24 cellular contexts compared by ENCODE assay signal in genomic region chr2:33241072-33241471, GRCh38.
"Had no signal": no experiment of that assay in that cellular context is flagged by ENCODE, and none has a peak within 500 bp of the region (broad histone marks: within the 10 kb centered on the region; RNA-seq: fewer than 3 reads in every experiment).

No MANE protein-coding gene starts in this region.

- ATAC-seq: mucosa of descending colon; natural killer cell treated with Interleukin-12 subunit alpha and Interleukin-12 subunit beta and Interleukin-15 and Interleukin-18, amount 100 ng/mL, for 72 hours; right lobe of liver; stimulated activated effector memory CD8-positive, alpha-beta T cell treated with anti-CD3 and anti-CD28 coated beads, Interleukin-12 subunit alpha, Interleukin-12 subunit beta, amount 100 ng/mL, for 72 hours; stimulated activated naive CD8-positive, alpha-beta T cell treated with anti-CD3 and anti-CD28 coated beads, Interleukin-15, amount 100 ng/mL, for 72 hours; T-cell had no signal

- H3K27ac ChIP-seq: adrenal gland, breast epithelium, left ventricle myocardium inferior, right lobe of liver, upper lobe of left lung had no signal

- H3K4me1 ChIP-seq: adrenal gland, breast epithelium, upper lobe of left lung had no signal

- H3K36me3 ChIP-seq: adrenal gland, breast epithelium, left ventricle myocardium inferior, right lobe of liver, upper lobe of left lung had no signal

- H3K9me3 ChIP-seq: adrenal gland, breast epithelium, left ventricle myocardium inferior, mucosa of descending colon, right lobe of liver, upper lobe of left lung had no signal

- DNase-seq: activated CD4-positive, alpha-beta T cell treated with anti-CD3 and anti-CD28 coated beads for 4 hours; activated CD4-positive, alpha-beta T cell treated with anti-CD3 and anti-CD28 coated beads, Interleukin-2, amount 50 U/mL, for 4 hours; activated CD4-positive, CD25-positive, alpha-beta regulatory T cell; activated CD8-positive, alpha-beta memory T cell treated with anti-CD3 and anti-CD28 coated beads, Interleukin-2, amount 50 U/mL, for 4 hours; activated effector memory CD4-positive, alpha-beta T cell treated with anti-CD3 and anti-CD28 coated beads, Interleukin-2, amount 50 U/mL, for 16 hours; activated naive CD4-positive, alpha-beta T cell treated with anti-CD3 and anti-CD28 coated beads for 36 hours; activated naive CD8-positive, alpha-beta T cell treated with anti-CD3 and anti-CD28 coated beads for 36 hours; activated T-cell treated with anti-CD3 and anti-CD28 coated beads, Interleukin-2, amount 50 U/mL, for 1 hour; adrenal gland; dermis blood vessel endothelial cell; effector CD8-positive, alpha-beta T cell; islet precursor cell; left ventricle myocardium inferior; mucosa of descending colon; right lobe of liver; stimulated activated CD4-positive, alpha-beta T cell treated with anti-CD3 and anti-CD28 coated beads, Interleukin-4, amount 100 ng/mL, for 24 hours; stimulated activated naive CD8-positive, alpha-beta T cell treated with anti-CD3 and anti-CD28 coated beads, Interleukin-15, amount 100 ng/mL, for 72 hours; substantia nigra; T-cell; upper lobe of left lung had no signal

- H3K4me3 ChIP-seq: adrenal gland, breast epithelium, left ventricle myocardium inferior, lung, mucosa of descending colon, right lobe of liver, upper lobe of left lung had no signal

- H3K27me3 ChIP-seq: adrenal gland, breast epithelium, right lobe of liver, upper lobe of left lung had no signal
